Comparison of ENCODE assay signal across 8 cellular contexts in the genomic region with DNA sequence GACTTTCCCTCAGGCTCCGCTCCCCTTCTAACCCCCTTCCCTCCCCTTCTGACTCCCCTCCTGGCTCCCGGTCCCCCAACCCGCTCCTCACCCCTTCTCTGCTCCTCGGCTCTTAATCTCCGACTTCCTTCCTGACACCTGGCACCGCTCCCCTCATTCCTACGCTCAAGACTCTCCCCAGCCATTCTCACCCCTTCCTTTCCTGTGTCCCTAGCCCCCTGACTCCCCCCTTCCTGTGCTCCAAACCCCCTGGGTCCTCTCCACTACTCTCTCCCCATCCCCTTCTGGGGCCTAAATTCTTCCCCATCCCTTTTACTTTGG. TPM values are rescaled to one million over a fixed set of nuclear protein-coding genes. Genes with fewer than 3 reads are reported as not detected.
DNase-seq lines count a peak whose midpoint lies in the region; ATAC-seq and TF ChIP-seq lines count a peak whose summit lies in the region.

No MANE protein-coding gene starts in this region.

- no peaks in the 10 kb centered on the region for H3K27me3 Mint-ChIP-seq in naive thymus-derived CD8-positive, alpha-beta T cell

- H3K79me2 ChIP-seq in Karpas-422 (ENCODE audit: low read length), result peaks cover 21% of the 10 kb centered on the region

- H3K9me3 Mint-ChIP-seq in naive thymus-derived CD8-positive, alpha-beta T cell, result no peaks in the 10 kb centered on the region

- peak overlapping the region; percentile 90 for H3K9ac ChIP-seq in Karpas-422 (ENCODE audit: low read length)

- TF ChIP-seq CTCF in BJ (IDR thresholded peaks at IDR 0.05; ENCODE audit: insufficient read depth, low read depth, low read length), result no peak

- H3K9me2 ChIP-seq in Karpas-422 (replicated peaks; ENCODE audit: insufficient read depth, low read length), result no peaks in the 10 kb centered on the region

- H3K27me3 ChIP-seq in BJ (ENCODE audit: control insufficient read depth, insufficient read depth, low read length), result no peaks in the 10 kb centered on the region
- H3K27me3 ChIP-seq in Karpas-422 (ENCODE audit: low read length), result no peaks in the 10 kb centered on the region

- POLR2A ChIA-PET in BJ (lab: Charles Lee), result no interaction called here
- POLR2A ChIA-PET in naive thymus-derived CD8-positive, alpha-beta T cell (lab: Charles Lee), result interaction anchor here (0.6 to 5.2 kb wide), 5 partner anchors 8 to 532 kb away, joined by 3 to 83 read pairs (median 16); a partner anchor contains a TSS

- peaks cover 16 to 40% (median 22%) of the 10 kb centered on the region in 4 donors for H3K4me1 Mint-ChIP-seq in naive thymus-derived CD8-positive, alpha-beta T cell

- peak overlapping the region; percentile 86 to 98 (median 97) for H3K27ac Mint-ChIP-seq in naive thymus-derived CD8-positive, alpha-beta T cell

- no peaks in the 10 kb centered on the region for H3K9me3 ChIP-seq in Karpas-422 (ENCODE audit: low read length)

- H3K36me3 ChIP-seq in BJ (ENCODE audit: control insufficient read depth, insufficient read depth, low read length), result peaks cover 15% of the 10 kb centered on the region
- H3K36me3 ChIP-seq in Karpas-422 (ENCODE audit: insufficient read depth, low read length), result peaks cover 12% of the 10 kb centered on the region

- H3K4me3 ChIP-seq in BJ (ENCODE audit: low read depth, low read length), result peak overlapping the region; percentile 92
- H3K4me3 ChIP-seq in Karpas-422 (ENCODE audit: low read length), result peak overlapping the region; percentile 92

- H2AFZ ChIP-seq in Karpas-422 (ENCODE audit: low read length), result peak overlapping the region; percentile 26

- H3K4me3 Mint-ChIP-seq in naive thymus-derived CD8-positive, alpha-beta T cell, result peak overlapping the region; percentile 91 to 100 (median 97)

- H3K27ac ChIP-seq in Karpas-422 (ENCODE audit: low read length), result peak overlapping the region; percentile 55
- H3K27ac ChIP-seq in cingulate gyrus (ENCODE audit: low read depth, low read length), result peak overlapping the region; percentile 79

- H4K20me1 ChIP-seq in Karpas-422 (ENCODE audit: insufficient read depth, low read depth, low read length), result no peaks in the 10 kb centered on the region

- peaks cover 0 to 43% (median 3%) of the 10 kb centered on the region in 3 donors for H3K36me3 Mint-ChIP-seq in naive thymus-derived CD8-positive, alpha-beta T cell

- CTCF ChIA-PET in BJ (lab: Yijun Ruan, JAX), result interaction anchor here (1.5 kb wide), 1 partner anchor 14 kb away, joined by 3 read pairs; no protein-coding TSS in a partner anchor

- H3K4me2 ChIP-seq in Karpas-422 (ENCODE audit: low read depth, low read length, poor library complexity, severe bottlenecking), result peak overlapping the region; percentile 98

- peak in 1 of 2 donors; percentile 11 for ATAC-seq in naive thymus-derived CD8-positive, alpha-beta T cell
- ATAC-seq in HG02840 (IDR thresholded peaks at IDR 0.05; ENCODE audit: low FRiP score, unreplicated experiment), result no peak

- DNase-seq in BJ (ENCODE audit: low read depth) (no peak), Karpas-422 (no peak), NCI-H2107 (lab: John Stamatoyannopoulos, UW) (no peak), middle frontal gyrus (ENCODE audit: extremely low spot score, low spot score) (no peak), NCI-H2227 (lab: John Stamatoyannopoulos, UW; ENCODE audit: unreplicated experiment) (no peak)
- DNase-seq in naive thymus-derived CD8-positive, alpha-beta T cell, result no peak

- peaks cover 7% of the 10 kb centered on the region for H3K4me1 ChIP-seq in Karpas-422 (ENCODE audit: low read length)

RNA-seq across cellular contexts. Expression of a gene that starts 0.7 kb away (rescaled TPM):
- polyA plus RNA-seq in BJ (2011; rRNA removed), result 45.9 and 69.9 TPM in 2 replicates
- polyA minus RNA-seq in BJ (2011; rRNA and poly(A)+ RNA removed), result 33.2 and 41.0 TPM in 2 replicates
- total RNA-seq in Karpas-422 (2014; rRNA removed; shearing (Covaris generic); ENCODE audit: low replicate concordance), result 52.1 and 128 TPM in 2 replicates
- 10 to 100 TPM; 73.0 to 74.4 TPM for total RNA-seq in naive thymus-derived CD8-positive, alpha-beta T cell
- polyA plus RNA-seq in naive thymus-derived CD8-positive, alpha-beta T cell, result 100 to 1,000 TPM; 142 to 197 (median 148) TPM

RNA-seq across cellular contexts. Expression of a gene that starts 10.6 kb away (rescaled TPM):
- 29.2 and 40.9 TPM in 2 replicates for polyA plus RNA-seq in BJ (2011; rRNA removed)
- polyA minus RNA-seq in BJ (2011; rRNA and poly(A)+ RNA removed), result 8.6 and 10.9 TPM in 2 replicates
- total RNA-seq in Karpas-422 (2014; rRNA removed; shearing (Covaris generic); ENCODE audit: low replicate concordance), result 94.7 and 95.7 TPM in 2 replicates
- total RNA-seq in naive thymus-derived CD8-positive, alpha-beta T cell, result 10 to 100 TPM; 73.7 TPM
- polyA plus RNA-seq in naive thymus-derived CD8-positive, alpha-beta T cell, result 100 to 1,000 TPM; 130 to 162 (median 144) TPM

RNA-seq across cellular contexts. Expression of a gene that starts 13.7 kb away (rescaled TPM):
- polyA plus RNA-seq in BJ (2011; rRNA removed), result 0.32 and 0.48 TPM in 2 replicates
- 0.95 and 1.2 TPM in 2 replicates for polyA minus RNA-seq in BJ (2011; rRNA and poly(A)+ RNA removed)
- 0.76 and 1.0 TPM in 2 replicates for total RNA-seq in Karpas-422 (2014; rRNA removed; shearing (Covaris generic); ENCODE audit: low replicate concordance)
- 1 to 10 TPM; 3.3 to 3.7 TPM for total RNA-seq in naive thymus-derived CD8-positive, alpha-beta T cell
- polyA plus RNA-seq in naive thymus-derived CD8-positive, alpha-beta T cell, result 1 to 10 TPM in 2 of 3 donors, under 1 TPM in 1; 0.50 to 1.2 (median 1.1) TPM

RNA-seq across cellular contexts. Expression of a gene that starts 28.6 kb away (rescaled TPM):
- polyA plus RNA-seq in BJ (2011; rRNA removed), result 0.05 and 0.10 TPM in 2 replicates
- not detected in 2 replicates for polyA minus RNA-seq in BJ (2011; rRNA and poly(A)+ RNA removed)
- not detected in 2 replicates for total RNA-seq in Karpas-422 (2014; rRNA removed; shearing (Covaris generic); ENCODE audit: low replicate concordance)
- 1 to 10 TPM in 1 of 2 experiments, under 1 TPM in 1; 0.91 to 1.1 TPM for total RNA-seq in naive thymus-derived CD8-positive, alpha-beta T cell
- polyA plus RNA-seq in naive thymus-derived CD8-positive, alpha-beta T cell, result 1 to 10 TPM; 1.4 to 2.6 (median 2.3) TPM

RNA-seq across cellular contexts. Expression of a gene that starts 31.0 kb away (rescaled TPM):
- 45.3 and 49.4 TPM in 2 replicates for polyA plus RNA-seq in BJ (2011; rRNA removed)
- 31.1 and 33.4 TPM in 2 replicates for polyA minus RNA-seq in BJ (2011; rRNA and poly(A)+ RNA removed)
- total RNA-seq in Karpas-422 (2014; rRNA removed; shearing (Covaris generic); ENCODE audit: low replicate concordance), result 18.2 and 35.4 TPM in 2 replicates
- total RNA-seq in naive thymus-derived CD8-positive, alpha-beta T cell, result 10 to 100 TPM; 54.1 to 64.8 TPM
- polyA plus RNA-seq in naive thymus-derived CD8-positive, alpha-beta T cell, result 10 to 100 TPM; 16.3 to 30.1 (median 20.6) TPM
